ENCODE assay signal across 14 cellular contexts in the genomic region with DNA sequence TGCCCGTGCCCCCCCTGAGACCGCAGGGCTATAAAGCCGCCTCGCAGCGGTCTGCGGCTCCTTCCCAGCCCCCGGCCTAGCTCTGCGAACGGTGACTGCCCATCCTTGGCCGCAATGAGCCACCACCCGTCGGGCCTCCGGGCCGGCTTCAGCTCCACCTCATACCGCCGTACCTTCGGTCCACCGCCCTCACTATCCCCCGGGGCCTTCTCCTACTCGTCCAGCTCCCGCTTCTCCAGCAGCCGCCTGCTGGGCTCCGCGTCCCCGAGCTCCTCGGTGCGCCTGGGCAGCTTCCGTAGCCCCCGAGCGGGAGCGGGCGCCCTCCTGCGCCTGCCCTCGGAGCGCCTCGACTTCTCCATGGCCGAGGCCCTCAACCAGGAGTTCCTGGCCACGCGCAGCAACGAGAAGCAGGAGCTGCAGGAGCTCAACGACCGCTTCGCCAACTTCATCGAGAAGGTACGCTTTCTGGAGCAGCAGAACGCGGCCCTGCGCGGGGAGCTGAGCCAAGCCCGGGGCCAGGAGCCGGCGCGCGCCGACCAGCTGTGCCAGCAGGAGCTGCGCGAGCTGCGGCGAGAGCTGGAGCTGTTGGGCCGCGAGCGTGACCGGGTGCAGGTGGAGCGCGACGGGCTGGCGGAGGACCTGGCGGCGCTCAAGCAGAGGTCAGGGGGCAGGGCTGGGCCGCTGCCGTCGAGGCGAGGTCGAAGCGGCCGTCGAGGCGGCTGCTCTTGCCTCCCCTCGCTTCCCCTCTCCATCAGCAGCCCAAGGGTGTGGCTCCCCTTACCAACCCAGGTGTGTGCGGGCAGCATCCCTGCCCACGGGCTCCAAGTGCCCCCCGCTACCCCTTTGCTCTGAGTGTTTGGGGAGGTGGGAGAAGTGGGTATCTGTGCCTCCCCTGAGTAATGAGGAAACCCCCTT. TPM values are rescaled to one million over a fixed set of nuclear protein-coding genes. Genes with fewer than 3 reads are reported as not detected.
DNase-seq lines count a peak whose midpoint lies in the region; ATAC-seq, FAIRE-seq and TF ChIP-seq lines count a peak whose summit lies in the region.
"Had no signal": no experiment of that assay in that cellular context is flagged by ENCODE, and none has a peak within 500 bp of the region (broad histone marks: within the 10 kb centered on the region; RNA-seq: fewer than 3 reads in every experiment).

A gene (plus strand): TSS at position 61 of the 915 bp plus-strand sequence. CDS start 54 bp downstream, at position 115.

- H3K36me3 Mint-ChIP-seq in brain, result no peaks in the 10 kb centered on the region
- H3K36me3 Mint-ChIP-seq in T-helper 2 cell treated with Interferon-gamma antibody and Interleukin-4, amounts not matched to agents 5 μg/mL and 100 μg/mL, for 36 hours (ENCODE audit: low read depth), result no peaks in the 10 kb centered on the region
- H3K36me3 Mint-ChIP-seq: activated naive CD8-positive, alpha-beta T cell had no signal

- H3K4me1 ChIP-seq in kidney (ENCODE audit: control insufficient read depth in 1 of 2, insufficient read depth in 1 of 2, low read depth in 1 of 2, low read length in 2 of 2) (peaks cover 0 to 15% of the 10 kb centered on the region in 2 donors), upper lobe of right lung (peaks cover 21% of the 10 kb centered on the region), Karpas-422 (ENCODE audit: low read length) (peaks cover 12% of the 10 kb centered on the region)

- no peak within 1 kb of the TSS for H2AFZ ChIP-seq in Karpas-422 (ENCODE audit: low read length)

- peaks cover 84% of the 10 kb centered on the region for H3K27me3 Mint-ChIP-seq in brain
- H3K27me3 Mint-ChIP-seq in T-helper 2 cell treated with Interferon-gamma antibody and Interleukin-4, amounts not matched to agents 5 μg/mL and 100 μg/mL, for 36 hours (ENCODE audit: low read depth), result peaks cover 49% of the 10 kb centered on the region

- H3K36me3 ChIP-seq in kidney (ENCODE audit: control insufficient read depth in 1 of 2, insufficient read depth in 2 of 2, low read length in 2 of 2), result no peaks in the 10 kb centered on the region
- H3K36me3 ChIP-seq in upper lobe of right lung, result no peaks in the 10 kb centered on the region
- H3K36me3 ChIP-seq in Karpas-422 (ENCODE audit: insufficient read depth, low read length), result no peaks in the 10 kb centered on the region
- H3K36me3 ChIP-seq: heart right ventricle, neutrophil had no signal

- ATAC-seq in left cardiac atrium (no peak), upper lobe of right lung (no peak)
- ATAC-seq: heart right ventricle had no signal

- intact Hi-C loops in cardiac septum (cut with DNase I) (no loop called here), left cardiac atrium (cut with DNase I) (loop anchor here in 1 of 2 donors (10.0 kb wide), 1 partner anchor 49 kb away; a partner anchor contains a TSS), kidney (cut with DNase I) (no loop called here), upper lobe of right lung (cut with DNase I) (no loop called here)

- no peak for FAIRE-seq in kidney (lab: Jason Lieb, UNC)

- H3K27ac ChIP-seq in kidney (ENCODE audit: low read depth in 2 of 2, low read length in 2 of 2) (no peak within 1 kb of the TSS), upper lobe of right lung (no peak within 1 kb of the TSS), Karpas-422 (ENCODE audit: low read length) (no peak within 1 kb of the TSS)
- H3K27ac ChIP-seq: heart right ventricle, neutrophil had no signal

- H3K27me3 ChIP-seq in upper lobe of right lung (peaks cover 50% of the 10 kb centered on the region), Karpas-422 (ENCODE audit: low read length) (no peaks in the 10 kb centered on the region)

- H3K4me1 Mint-ChIP-seq in brain, result peaks cover 52% of the 10 kb centered on the region
- peaks cover 19% of the 10 kb centered on the region for H3K4me1 Mint-ChIP-seq in T-helper 2 cell treated with Interferon-gamma antibody and Interleukin-4, amounts not matched to agents 5 μg/mL and 100 μg/mL, for 36 hours (ENCODE audit: low read depth)

- H3K4me2 ChIP-seq in Karpas-422 (ENCODE audit: low read depth, low read length, poor library complexity, severe bottlenecking), result no peak within 1 kb of the TSS

- peak; percentile 58 for DNase-seq in cardiac septum (ENCODE audit: low spot score)
- no peak for DNase-seq in left cardiac atrium
- peak; percentile 71 for DNase-seq in kidney
- DNase-seq in upper lobe of right lung, result peak; percentile 66
- DNase-seq in activated naive CD4-positive, alpha-beta T cell treated with anti-CD3 and anti-CD28 coated beads, Interleukin-2, amount 50 U/mL, for 16 hours, result no peak
- no peak for DNase-seq in Karpas-422
- DNase-seq in T-helper 2 cell treated with Interferon-gamma antibody and Interleukin-4, amounts not matched to agents 5 μg/mL and 100 μg/mL, for 36 hours (ENCODE audit: low spot score), result no peak
- DNase-seq: activated CD4-positive, alpha-beta T cell treated with anti-CD3 and anti-CD28 coated beads, Interleukin-2, amount 10 ng/mL, durations not matched to agents 7 days and 5 days; SHP77 treated with DMSO at 0.1 percent for 48 hours had no signal

- H4K20me1 ChIP-seq in Karpas-422 (ENCODE audit: insufficient read depth, low read depth, low read length), result no peaks in the 10 kb centered on the region

- no peak within 1 kb of the TSS for H3K4me3 ChIP-seq in kidney (ENCODE audit: low read length in 2 of 2)
- H3K4me3 ChIP-seq in upper lobe of right lung, result no peak within 1 kb of the TSS
- no peak within 1 kb of the TSS for H3K4me3 ChIP-seq in Karpas-422 (ENCODE audit: low read length)

- peaks cover 0 to 2% (median 0%) of the 10 kb centered on the region in 5 experiments for H3K9me3 Mint-ChIP-seq in brain
- H3K9me3 Mint-ChIP-seq in T-helper 2 cell treated with Interferon-gamma antibody and Interleukin-4, amounts not matched to agents 5 μg/mL and 100 μg/mL, for 36 hours, result no peaks in the 10 kb centered on the region
- H3K9me3 Mint-ChIP-seq: activated CD4-positive, alpha-beta T cell treated with anti-CD3 and anti-CD28 coated beads, Interleukin-2, amount 10 ng/mL, durations not matched to agents 7 days and 5 days had no signal

- peak within 1 kb of the TSS; percentile 69 to 89 (median 82) for H3K27ac Mint-ChIP-seq in brain
- H3K27ac Mint-ChIP-seq in T-helper 2 cell treated with Interferon-gamma antibody and Interleukin-4, amounts not matched to agents 5 μg/mL and 100 μg/mL, for 36 hours, result no peak within 1 kb of the TSS
- H3K27ac Mint-ChIP-seq: activated CD4-positive, alpha-beta T cell treated with anti-CD3 and anti-CD28 coated beads, Interleukin-2, amount 10 ng/mL, durations not matched to agents 7 days and 5 days; activated naive CD8-positive, alpha-beta T cell had no signal

- peak within 1 kb of the TSS; percentile 49 to 82 (median 63) for H3K4me3 Mint-ChIP-seq in brain
- H3K4me3 Mint-ChIP-seq in T-helper 2 cell treated with Interferon-gamma antibody and Interleukin-4, amounts not matched to agents 5 μg/mL and 100 μg/mL, for 36 hours, result no peak within 1 kb of the TSS

- TF ChIP-seq CTCF in brain (conservative IDR thresholded peaks at IDR 0.05), result no peak
- no peak for TF ChIP-seq CTCF in kidney (IDR thresholded peaks at IDR 0.05; ENCODE audit: borderline replicate concordance, extremely low read depth, insufficient read depth)
- no peak for TF ChIP-seq CTCF in upper lobe of right lung (IDR thresholded peaks at IDR 0.05)

- no peaks in the 10 kb centered on the region for H3K79me2 ChIP-seq in Karpas-422 (ENCODE audit: low read length)

- H3K9me2 ChIP-seq in Karpas-422 (replicated peaks; ENCODE audit: insufficient read depth, low read length), result no peaks in the 10 kb centered on the region

- H3K9ac ChIP-seq in kidney (ENCODE audit: low read length in 2 of 2), result no peak within 1 kb of the TSS
- no peak within 1 kb of the TSS for H3K9ac ChIP-seq in Karpas-422 (ENCODE audit: low read length)

- H3K9me3 ChIP-seq in kidney (ENCODE audit: control insufficient read depth in 1 of 2, low read length in 2 of 2) (no peaks in the 10 kb centered on the region), upper lobe of right lung (no peaks in the 10 kb centered on the region), Karpas-422 (ENCODE audit: low read length) (no peaks in the 10 kb centered on the region)
- H3K9me3 ChIP-seq: heart right ventricle, neutrophil had no signal

RNA-seq across cellular contexts. Expression of the gene that starts here (rescaled TPM):
- 0.38 TPM for total RNA-seq in cardiac septum
- total RNA-seq in left cardiac atrium, result under 1 TPM in 1 of 2 donors, not detected in 1; 0.59 TPM
- polyA plus RNA-seq in brain (ENCODE audit: insufficient read depth, low read depth, low replicate concordance), result 166 TPM
- 2.7 TPM for total RNA-seq in kidney
- polyA plus RNA-seq in kidney (ENCODE audit: insufficient read depth, low read depth, low replicate concordance), result 0.71 TPM
- total RNA-seq in upper lobe of right lung, result not detected
- total RNA-seq in Karpas-422 (2014; rRNA removed; shearing (Covaris generic); ENCODE audit: low replicate concordance), result 0.52 TPM in 1 of 2 replicates, not detected in the other
- total RNA-seq: activated CD4-positive, alpha-beta T cell treated with anti-CD3 and anti-CD28 coated beads, Interleukin-2, amount 10 ng/mL, durations not matched to agents 7 days and 5 days had no signal
- polyA plus RNA-seq: BJ had no signal

Comparison
In these comparisons a context has a peak if more than half of its experiments do, and no peak if none do; other contexts are left out.
1. RNA of the gene that starts here (polyA plus RNA-seq): 166 TPM in brain (single experiment); 0.71 TPM in kidney (single experiment); every median in the first group is over 10 times any median in the second.
2. Peak in DNase-seq in cardiac septum; RNA of the gene not detected or under 1 TPM.
3. Peak in DNase-seq in upper lobe of right lung; RNA of the gene not detected or under 1 TPM.